ENCODE assay signal across 1 cellular context in genomic region chr7:65239707-65240352, GRCh38.
TF ChIP-seq lines count a peak whose summit lies in the region.

No MANE protein-coding gene starts in this region.

TF ChIP-seq in HepG2, 621 proteins besides CTCF, POLR2A, EP300 and RAD21 (continued from another document and continues in another):
- no peak; the same call in 1 of the 2 replicates for TF ChIP-seq ZNF142 (CRISPR knock-in tag; IDR thresholded peaks at IDR 0.05)
- TF ChIP-seq ZNF619 (CRISPR knock-in tag; IDR thresholded peaks at IDR 0.05): no peak
- TF ChIP-seq, protein P1, sequence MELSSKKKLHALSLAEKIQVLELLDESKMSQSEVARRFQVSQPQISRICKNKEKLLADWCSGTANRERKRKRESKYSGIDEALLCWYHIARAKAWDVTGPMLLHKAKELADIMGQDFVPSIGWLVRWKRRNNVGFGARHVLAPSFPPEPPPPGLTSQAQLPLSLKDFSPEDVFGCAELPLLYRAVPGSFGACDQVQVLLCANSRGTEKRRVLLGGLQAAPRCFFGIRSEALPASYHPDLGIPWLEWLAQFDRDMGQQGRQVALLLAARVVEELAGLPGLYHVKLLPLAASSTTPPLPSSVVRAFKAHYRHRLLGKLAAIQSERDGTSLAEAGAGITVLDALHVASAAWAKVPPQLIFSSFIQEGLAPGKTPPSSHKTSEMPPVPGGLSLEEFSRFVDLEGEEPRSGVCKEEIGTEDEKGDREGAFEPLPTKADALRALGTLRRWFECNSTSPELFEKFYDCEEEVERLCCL (CRISPR knock-in tag; IDR thresholded peaks at IDR 0.05; ENCODE audit: borderline replicate concordance): no peak
- no peak for TF ChIP-seq ZNF205 (CRISPR knock-in tag; IDR thresholded peaks at IDR 0.05)
- TF ChIP-seq, protein P2, sequence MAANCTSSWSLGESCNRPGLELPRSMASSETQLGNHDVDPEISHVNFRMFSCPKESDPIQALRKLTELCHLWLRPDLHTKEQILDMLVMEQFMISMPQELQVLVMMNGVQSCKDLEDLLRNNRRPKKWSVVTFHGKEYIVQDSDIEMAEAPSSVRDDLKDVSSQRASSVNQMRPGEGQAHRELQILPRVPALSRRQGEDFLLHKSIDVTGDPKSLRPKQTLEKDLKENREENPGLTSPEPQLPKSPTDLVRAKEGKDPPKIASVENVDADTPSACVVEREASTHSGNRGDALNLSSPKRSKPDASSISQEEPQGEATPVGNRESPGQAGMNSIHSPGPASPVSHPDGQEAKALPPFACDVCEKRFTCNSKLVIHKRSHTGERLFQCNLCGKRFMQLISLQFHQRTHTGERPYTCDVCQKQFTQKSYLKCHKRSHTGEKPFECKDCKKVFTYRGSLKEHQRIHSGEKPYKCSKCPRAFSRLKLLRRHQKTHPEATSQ (CRISPR knock-in tag; IDR thresholded peaks at IDR 0.05; ENCODE audit: borderline replicate concordance): no peak
- TF ChIP-seq SP1 (IDR thresholded peaks at IDR 0.05): no peak
- peak; percentile 54; the same call in 1 of the 2 replicates for TF ChIP-seq SP1 (CRISPR knock-in tag; IDR thresholded peaks at IDR 0.05)
- TF ChIP-seq ZNF282 (IDR thresholded peaks at IDR 0.05; ENCODE audit: partially characterized antibody): no peak
- TF ChIP-seq TBP (CRISPR knock-in tag; IDR thresholded peaks at IDR 0.05): no peak
- TF ChIP-seq ZNF768 (CRISPR knock-in tag; IDR thresholded peaks at IDR 0.05): no peak
- TF ChIP-seq PRMT3 (CRISPR knock-in tag; IDR thresholded peaks at IDR 0.05; ENCODE audit: borderline replicate concordance, low read depth): no peak
- peak; percentile 73; the same call in 1 of the 2 replicates for TF ChIP-seq SALL2 (CRISPR knock-in tag; IDR thresholded peaks at IDR 0.05)
- no peak for TF ChIP-seq PHF20 (CRISPR knock-in tag; IDR thresholded peaks at IDR 0.05)
- TF ChIP-seq ZNF17 (CRISPR knock-in tag; IDR thresholded peaks at IDR 0.05): no peak
- TF ChIP-seq ASH2L (IDR thresholded peaks at IDR 0.05; ENCODE audit: insufficient read length, low read depth, low read length): no peak
- TF ChIP-seq REPIN1 (CRISPR knock-in tag; IDR thresholded peaks at IDR 0.05; ENCODE audit: borderline replicate concordance, low read depth): no peak
- no peak for TF ChIP-seq ZNF280D (CRISPR knock-in tag; IDR thresholded peaks at IDR 0.05)
- TF ChIP-seq, protein P3, sequence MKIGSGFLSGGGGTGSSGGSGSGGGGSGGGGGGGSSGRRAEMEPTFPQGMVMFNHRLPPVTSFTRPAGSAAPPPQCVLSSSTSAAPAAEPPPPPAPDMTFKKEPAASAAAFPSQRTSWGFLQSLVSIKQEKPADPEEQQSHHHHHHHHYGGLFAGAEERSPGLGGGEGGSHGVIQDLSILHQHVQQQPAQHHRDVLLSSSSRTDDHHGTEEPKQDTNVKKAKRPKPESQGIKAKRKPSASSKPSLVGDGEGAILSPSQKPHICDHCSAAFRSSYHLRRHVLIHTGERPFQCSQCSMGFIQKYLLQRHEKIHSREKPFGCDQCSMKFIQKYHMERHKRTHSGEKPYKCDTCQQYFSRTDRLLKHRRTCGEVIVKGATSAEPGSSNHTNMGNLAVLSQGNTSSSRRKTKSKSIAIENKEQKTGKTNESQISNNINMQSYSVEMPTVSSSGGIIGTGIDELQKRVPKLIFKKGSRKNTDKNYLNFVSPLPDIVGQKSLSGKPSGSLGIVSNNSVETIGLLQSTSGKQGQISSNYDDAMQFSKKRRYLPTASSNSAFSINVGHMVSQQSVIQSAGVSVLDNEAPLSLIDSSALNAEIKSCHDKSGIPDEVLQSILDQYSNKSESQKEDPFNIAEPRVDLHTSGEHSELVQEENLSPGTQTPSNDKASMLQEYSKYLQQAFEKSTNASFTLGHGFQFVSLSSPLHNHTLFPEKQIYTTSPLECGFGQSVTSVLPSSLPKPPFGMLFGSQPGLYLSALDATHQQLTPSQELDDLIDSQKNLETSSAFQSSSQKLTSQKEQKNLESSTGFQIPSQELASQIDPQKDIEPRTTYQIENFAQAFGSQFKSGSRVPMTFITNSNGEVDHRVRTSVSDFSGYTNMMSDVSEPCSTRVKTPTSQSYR (CRISPR knock-in tag; IDR thresholded peaks at IDR 0.05; ENCODE audit: borderline replicate concordance): no peak
- TF ChIP-seq MAZ (IDR thresholded peaks at IDR 0.05; ENCODE audit: borderline replicate concordance, low read depth, low read length): no peak
- peak; percentile 53; the same call in 1 of the 2 replicates for TF ChIP-seq MAZ (CRISPR knock-in tag; IDR thresholded peaks at IDR 0.05; ENCODE audit: low read depth)
- no peak for TF ChIP-seq RNF219 (CRISPR knock-in tag; IDR thresholded peaks at IDR 0.05)
- peak; percentile 17; the same call in 1 of the 2 replicates for TF ChIP-seq ZFP91 (CRISPR knock-in tag; IDR thresholded peaks at IDR 0.05; ENCODE audit: borderline replicate concordance)
- TF ChIP-seq PLSCR1 (CRISPR knock-in tag; IDR thresholded peaks at IDR 0.05; ENCODE audit: borderline replicate concordance): no peak
- TF ChIP-seq ARID2 (CRISPR knock-in tag; IDR thresholded peaks at IDR 0.05; ENCODE audit: borderline replicate concordance): no peak
- 0 out of 2 replicates have a peak, but pooled peaks have one; percentile 39 for TF ChIP-seq ZSCAN29 (CRISPR knock-in tag; conservative IDR thresholded peaks at IDR 0.05)
- TF ChIP-seq RFX5 (IDR thresholded peaks at IDR 0.05; ENCODE audit: low read depth, low read length): no peak
- no peak for TF ChIP-seq PTBP1 (IDR thresholded peaks at IDR 0.05; ENCODE audit: low read depth, low read length, poor library complexity, severe bottlenecking)
- TF ChIP-seq KDM4B (CRISPR knock-in tag; IDR thresholded peaks at IDR 0.05): no peak
- TF ChIP-seq ONECUT2 (CRISPR knock-in tag; IDR thresholded peaks at IDR 0.05): no peak
- no peak for TF ChIP-seq NFATC3 (CRISPR knock-in tag; IDR thresholded peaks at IDR 0.05)
- TF ChIP-seq ZNF678 (CRISPR knock-in tag; IDR thresholded peaks at IDR 0.05): no peak
- TF ChIP-seq ZBTB7B (CRISPR knock-in tag; IDR thresholded peaks at IDR 0.05): peak; percentile 95
- no peak for TF ChIP-seq ZNF672 (CRISPR knock-in tag; IDR thresholded peaks at IDR 0.05)
- TF ChIP-seq CEBPB (IDR thresholded peaks at IDR 0.05; ENCODE audit: borderline replicate concordance, low read depth, low read length): no peak
- TF ChIP-seq KMT2A (CRISPR knock-in tag; IDR thresholded peaks at IDR 0.05): no peak
- no peak for TF ChIP-seq ISX (CRISPR knock-in tag; conservative IDR thresholded peaks at IDR 0.05)
- no peak for TF ChIP-seq ZNF773 (CRISPR knock-in tag; IDR thresholded peaks at IDR 0.05; ENCODE audit: borderline replicate concordance)
- peak; percentile 50; the same call in 1 of the 2 replicates for TF ChIP-seq PHF8 (CRISPR knock-in tag; IDR thresholded peaks at IDR 0.05)
- no peak for TF ChIP-seq ELK4 (CRISPR knock-in tag; IDR thresholded peaks at IDR 0.05; ENCODE audit: borderline replicate concordance)
- TF ChIP-seq TRIM24 (CRISPR knock-in tag; IDR thresholded peaks at IDR 0.05): no peak
